Comparison of ENCODE assay signal across 1 cellular context in the genomic region with DNA sequence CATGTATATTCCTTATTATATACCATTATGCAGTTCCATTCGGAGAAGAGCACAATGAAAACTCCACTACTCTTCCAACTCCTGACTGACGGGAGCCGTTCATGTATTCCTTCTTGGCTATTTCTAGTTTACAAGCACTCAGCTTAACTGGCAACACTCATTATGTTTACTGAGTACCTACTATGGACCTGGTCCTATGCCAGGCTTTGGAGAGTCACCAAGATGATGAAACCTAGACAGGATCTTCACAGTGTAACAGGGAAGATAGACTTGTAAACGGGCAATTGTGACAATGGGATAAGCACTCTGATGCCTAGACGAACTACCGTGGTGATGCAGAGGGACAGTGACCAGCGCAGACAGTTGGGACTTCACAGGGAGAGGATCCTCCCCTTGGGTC.
TF ChIP-seq lines count a peak whose summit lies in the region.

No MANE protein-coding gene starts in this region.

TF ChIP-seq in IMR-90, 13 proteins besides CTCF, POLR2A, EP300 and RAD21:
- TF ChIP-seq RFX5 (IDR thresholded peaks at IDR 0.05; ENCODE audit: low read depth, low read length) = no peak
- no peak for TF ChIP-seq RCOR1 (IDR thresholded peaks at IDR 0.05; ENCODE audit: insufficient replicate concordance, low read length)
- no peak for TF ChIP-seq BHLHE40 (IDR thresholded peaks at IDR 0.05; ENCODE audit: low read depth, low read length)
- no peak for TF ChIP-seq MAFK (IDR thresholded peaks at IDR 0.05; ENCODE audit: low read depth, low read length)
- no peak for TF ChIP-seq MXI1 (IDR thresholded peaks at IDR 0.05; ENCODE audit: borderline replicate concordance, low read depth, low read length)
- TF ChIP-seq SMC3 (IDR thresholded peaks at IDR 0.05; ENCODE audit: low read depth, low read length) = no peak
- TF ChIP-seq, protein P1, sequence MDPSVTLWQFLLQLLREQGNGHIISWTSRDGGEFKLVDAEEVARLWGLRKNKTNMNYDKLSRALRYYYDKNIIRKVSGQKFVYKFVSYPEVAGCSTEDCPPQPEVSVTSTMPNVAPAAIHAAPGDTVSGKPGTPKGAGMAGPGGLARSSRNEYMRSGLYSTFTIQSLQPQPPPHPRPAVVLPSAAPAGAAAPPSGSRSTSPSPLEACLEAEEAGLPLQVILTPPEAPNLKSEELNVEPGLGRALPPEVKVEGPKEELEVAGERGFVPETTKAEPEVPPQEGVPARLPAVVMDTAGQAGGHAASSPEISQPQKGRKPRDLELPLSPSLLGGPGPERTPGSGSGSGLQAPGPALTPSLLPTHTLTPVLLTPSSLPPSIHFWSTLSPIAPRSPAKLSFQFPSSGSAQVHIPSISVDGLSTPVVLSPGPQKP (IDR thresholded peaks at IDR 0.05; ENCODE audit: borderline replicate concordance, low read depth, low read length) = no peak
- TF ChIP-seq, protein P2, sequence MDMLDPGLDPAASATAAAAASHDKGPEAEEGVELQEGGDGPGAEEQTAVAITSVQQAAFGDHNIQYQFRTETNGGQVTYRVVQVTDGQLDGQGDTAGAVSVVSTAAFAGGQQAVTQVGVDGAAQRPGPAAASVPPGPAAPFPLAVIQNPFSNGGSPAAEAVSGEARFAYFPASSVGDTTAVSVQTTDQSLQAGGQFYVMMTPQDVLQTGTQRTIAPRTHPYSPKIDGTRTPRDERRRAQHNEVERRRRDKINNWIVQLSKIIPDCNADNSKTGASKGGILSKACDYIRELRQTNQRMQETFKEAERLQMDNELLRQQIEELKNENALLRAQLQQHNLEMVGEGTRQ (IDR thresholded peaks at IDR 0.05; ENCODE audit: low read depth, low read length) = no peak
- TF ChIP-seq CHD1 (IDR thresholded peaks at IDR 0.05; ENCODE audit: low read depth, low read length) = no peak
- no peak for TF ChIP-seq CEBPB (IDR thresholded peaks at IDR 0.05; ENCODE audit: low read depth, low read length)
- TF ChIP-seq NFE2L2 (IDR thresholded peaks at IDR 0.05; ENCODE audit: low read depth, low read length) = no peak
- no peak for TF ChIP-seq FOS (IDR thresholded peaks at IDR 0.05; ENCODE audit: low read depth, low read length)
- TF ChIP-seq MAZ (IDR thresholded peaks at IDR 0.05; ENCODE audit: borderline replicate concordance, low read depth, low read length) = no peak
